8 cellular contexts compared by ENCODE assay signal in genomic region chr12:124920353-124920935, GRCh38. TPM values are rescaled to one million over a fixed set of nuclear protein-coding genes. Genes with fewer than 3 reads are reported as not detected.
DNase-seq lines count a peak whose midpoint lies in the region; ATAC-seq and TF ChIP-seq lines count a peak whose summit lies in the region.

No MANE protein-coding gene starts in this region.

- no peak for TF ChIP-seq CTCF in lung (IDR thresholded peaks at IDR 0.05; ENCODE audit: control extremely low read depth, extremely low read depth)

- H3K4me1 Mint-ChIP-seq in activated T-cell treated with anti-CD3 and anti-CD28 coated beads, Interleukin-2, amount 50 U/mL, for 4 hours (ENCODE audit: low read depth): peaks cover 68% of the 10 kb centered on the region
- H3K4me1 Mint-ChIP-seq in activated naive CD8-positive, alpha-beta T cell treated with anti-CD3 and anti-CD28 coated beads for 36 hours: peaks cover 70% of the 10 kb centered on the region

- no peak for ATAC-seq in activated T-cell treated with anti-CD3 and anti-CD28 coated beads, Interleukin-2, amount 50 U/mL, for 4 hours
- no peak for ATAC-seq in lung (ENCODE audit: insufficient read depth, low FRiP score)

- H3K36me3 ChIP-seq in lung (ENCODE audit: control insufficient read depth in 2 of 2, insufficient read depth in 2 of 2, low read length in 2 of 2): no peaks in the 10 kb centered on the region
- H3K36me3 ChIP-seq in thymus (ENCODE audit: control insufficient read depth, insufficient read depth): no peaks in the 10 kb centered on the region

- 78 to 79% methylated on average over 4 of the region's 4 CpGs for WGBS in lung, 2 donors
- WGBS in thymus: 97% methylated on average over 4 of the region's 4 CpGs

- peak overlapping the region; percentile 57 to 98 for H3K27ac ChIP-seq in lung (ENCODE audit: low read depth in 1 of 2, low read length in 1 of 2)
- H3K27ac ChIP-seq in thymus (ENCODE audit: low read depth): peak overlapping the region; percentile 88

- H3K27me3 Mint-ChIP-seq in activated T-cell treated with anti-CD3 and anti-CD28 coated beads, Interleukin-2, amount 50 U/mL, for 4 hours (ENCODE audit: low read depth): peaks cover 2% of the 10 kb centered on the region
- peaks cover 8% of the 10 kb centered on the region for H3K27me3 Mint-ChIP-seq in activated naive CD8-positive, alpha-beta T cell treated with anti-CD3 and anti-CD28 coated beads for 36 hours

- H3K27ac Mint-ChIP-seq in activated naive CD8-positive, alpha-beta T cell treated with anti-CD3 and anti-CD28 coated beads for 36 hours: peak overlapping the region; percentile 100

- H3K4me1 ChIP-seq in lung (ENCODE audit: control insufficient read depth in 2 of 2, insufficient read depth in 2 of 2, low read length in 2 of 2) (peaks cover 7 to 14% of the 10 kb centered on the region in 2 donors), thymus (ENCODE audit: control insufficient read depth, insufficient read depth, low read length) (peaks cover 26% of the 10 kb centered on the region)

- DNase-seq in activated T-cell treated with anti-CD3 and anti-CD28 coated beads, Interleukin-2, amount 50 U/mL, for 4 hours: no peak
- no peak for DNase-seq in activated T-cell treated with anti-CD3 and anti-CD28 coated beads for 4 hours
- DNase-seq in activated naive CD8-positive, alpha-beta T cell treated with anti-CD3 and anti-CD28 coated beads for 36 hours: no peak
- DNase-seq in lung (ENCODE audit: low spot score): no peak
- no peak for DNase-seq in erythroblast (lab: John Stamatoyannopoulos, UW)
- DNase-seq in NCI-H2196 treated with DMSO at 0.1 percent for 48 hours (lab: John Stamatoyannopoulos, UW; ENCODE audit: unreplicated experiment): no peak
- DNase-seq in LoVo (ENCODE audit: low spot score): no peak

- no peak for TF ChIP-seq POLR2A in erythroblast (IDR thresholded peaks at IDR 0.05; ENCODE audit: low read length)

- peak overlapping the region; percentile 78 for H3K4me3 Mint-ChIP-seq in activated T-cell treated with anti-CD3 and anti-CD28 coated beads, Interleukin-2, amount 50 U/mL, for 4 hours
- peak overlapping the region; percentile 78 for H3K4me3 Mint-ChIP-seq in activated naive CD8-positive, alpha-beta T cell treated with anti-CD3 and anti-CD28 coated beads for 36 hours

- H3K9me3 Mint-ChIP-seq in activated T-cell treated with anti-CD3 and anti-CD28 coated beads, Interleukin-2, amount 50 U/mL, for 4 hours: no peaks in the 10 kb centered on the region
- H3K9me3 Mint-ChIP-seq in activated naive CD8-positive, alpha-beta T cell treated with anti-CD3 and anti-CD28 coated beads for 36 hours: peaks cover 4% of the 10 kb centered on the region

- H3K4me3 ChIP-seq in lung (no peak overlapping the region), thymus (ENCODE audit: low read length) (no peak overlapping the region)

- no peaks in the 10 kb centered on the region for H3K27me3 ChIP-seq in lung (ENCODE audit: control insufficient read depth, insufficient read depth)
- no peaks in the 10 kb centered on the region for H3K27me3 ChIP-seq in thymus (ENCODE audit: control insufficient read depth, insufficient read depth)

- no peaks in the 10 kb centered on the region for H3K36me3 Mint-ChIP-seq in activated T-cell treated with anti-CD3 and anti-CD28 coated beads, Interleukin-2, amount 50 U/mL, for 4 hours (ENCODE audit: insufficient read depth)
- H3K36me3 Mint-ChIP-seq in activated naive CD8-positive, alpha-beta T cell treated with anti-CD3 and anti-CD28 coated beads for 36 hours: peaks cover 14% of the 10 kb centered on the region

- no peaks in the 10 kb centered on the region for H3K9me3 ChIP-seq in lung (ENCODE audit: control insufficient read depth in 2 of 2, insufficient read depth in 1 of 2, low read length in 1 of 2)
- no peaks in the 10 kb centered on the region for H3K9me3 ChIP-seq in thymus (ENCODE audit: control insufficient read depth)

RNA-seq across cellular contexts. Expression of gene UBC, which starts 6.0 kb away (rescaled TPM):
- total RNA-seq in activated T-cell treated with anti-CD3 and anti-CD28 coated beads, Interleukin-2, amount 50 U/mL, for 4 hours: 100 to 1,000 TPM; 856 to 923 (median 865) TPM
- total RNA-seq in activated naive CD8-positive, alpha-beta T cell treated with anti-CD3 and anti-CD28 coated beads for 36 hours: 100 to 1,000 TPM; 927 to 944 TPM
- total RNA-seq in lung: 1,000 to 10,000 TPM; 1,113 to 1,141 TPM
- polyA plus RNA-seq in lung (1,000 to 10,000 TPM; 1,465 to 1,682 TPM), thymus (1,037 TPM)

RNA-seq across cellular contexts. Expression of gene SCARB1, which starts 56.8 kb away (rescaled TPM):
- total RNA-seq in activated T-cell treated with anti-CD3 and anti-CD28 coated beads, Interleukin-2, amount 50 U/mL, for 4 hours: 10 to 100 TPM; 17.0 to 29.9 (median 23.4) TPM
- 10 to 100 TPM; 40.3 to 43.8 TPM for total RNA-seq in activated naive CD8-positive, alpha-beta T cell treated with anti-CD3 and anti-CD28 coated beads for 36 hours
- total RNA-seq in lung: 10 to 100 TPM; 28.0 to 31.3 TPM
- 10 to 100 TPM; 11.9 to 29.7 TPM for polyA plus RNA-seq in lung
- polyA plus RNA-seq in thymus: 16.7 TPM
